ENCODE assay signal across 15 cellular contexts in genomic region chr13:44159633-44160279, GRCh38.
DNase-seq lines count a peak whose midpoint lies in the region; TF ChIP-seq lines count a peak whose summit lies in the region.
"Had no signal": no experiment of that assay in that cellular context is flagged by ENCODE, and none has a peak within 500 bp of the region (broad histone marks: within the 10 kb centered on the region; RNA-seq: fewer than 3 reads in every experiment).

No MANE protein-coding gene starts in this region.

- H3K36me3 Mint-ChIP-seq in brain = no peaks in the 10 kb centered on the region
- H3K36me3 Mint-ChIP-seq: CD4-positive, CD25-positive, alpha-beta regulatory T cell; stimulated activated memory B cell treated with anti-CD40 and anti-IgM and Interleukin-4, amounts not matched to agents 10 μg/mL and 1 μg/mL and 100 μg/mL, for 72 hours had no signal

- H3K4me3 Mint-ChIP-seq in brain = no peak overlapping the region
- H3K4me3 Mint-ChIP-seq: activated T-helper 1 cell treated with anti-CD3 and anti-CD28 coated beads, Interleukin-12 subunit alpha, Interleukin-12 subunit beta, Interleukin-2, Interleukin-4 antibody, amounts not matched to agents 30 ng/mL and 10 ng/mL and 1 ng/mL, durations not matched to agents 14 hours and 24 hours and 36 hours; CD4-positive, CD25-positive, alpha-beta regulatory T cell; stimulated activated memory B cell treated with anti-CD40 and anti-IgM and Interleukin-4, amounts not matched to agents 10 μg/mL and 1 μg/mL and 100 μg/mL, for 72 hours; T-helper 2 cell treated with Interferon-gamma antibody and Interleukin-4, amounts not matched to agents 5 μg/mL and 100 μg/mL, for 36 hours had no signal

- peaks cover 16% of the 10 kb centered on the region for H3K27me3 Mint-ChIP-seq in brain
- H3K27me3 Mint-ChIP-seq: CD4-positive, CD25-positive, alpha-beta regulatory T cell had no signal

- H3K4me3 ChIP-seq in MG63 (no peak overlapping the region), tibial artery (no peak overlapping the region)
- H3K4me3 ChIP-seq: body of pancreas had no signal

- peaks cover 45% of the 10 kb centered on the region for H3K4me1 Mint-ChIP-seq in brain
- H3K4me1 Mint-ChIP-seq: CD4-positive, CD25-positive, alpha-beta regulatory T cell; stimulated activated memory B cell treated with anti-CD40 and anti-IgM and Interleukin-4, amounts not matched to agents 10 μg/mL and 1 μg/mL and 100 μg/mL, for 72 hours had no signal

- DNase-seq in MG63 (peak; percentile 84), kidney tubule cell (ENCODE audit: low spot score) (peak; percentile 34), tibial artery (no peak), nucleus accumbens (lab: John Stamatoyannopoulos, UW) (no peak), NCI-H2171 (lab: John Stamatoyannopoulos, UW) (no peak)
- DNase-seq in activated CD4-positive, CD25-positive, alpha-beta regulatory T cell treated with anti-CD3 and anti-CD28 coated beads, Interleukin-2, amount 50 U/mL, for 72 hours = no peak
- DNase-seq: activated CD4-positive, alpha-beta T cell treated with anti-CD3 and anti-CD28 coated beads, Interleukin-2, amount 50 U/mL, for 1 hour; body of pancreas; CD4-positive, CD25-positive, alpha-beta regulatory T cell; NCI-H524 treated with DMSO at 0.1 percent for 48 hours; stimulated activated CD4-positive, alpha-beta T cell treated with anti-CD3 and anti-CD28 coated beads, Interleukin-4, amount 100 ng/mL, for 1 hour had no signal

- no peak for TF ChIP-seq CTCF in brain (conservative IDR thresholded peaks at IDR 0.05)
- TF ChIP-seq CTCF in tibial artery (IDR thresholded peaks at IDR 0.05) = no peak

- H3K9me3 ChIP-seq in MG63 (peaks cover 7% of the 10 kb centered on the region), tibial artery (no peaks in the 10 kb centered on the region)
- H3K9me3 ChIP-seq: body of pancreas had no signal

- H3K27me3 ChIP-seq in MG63 (no peaks in the 10 kb centered on the region), tibial artery (no peaks in the 10 kb centered on the region)
- H3K27me3 ChIP-seq: body of pancreas had no signal

- H3K27ac Mint-ChIP-seq in brain = peak overlapping the region in 3 of 5 experiments; percentile 15 to 49 (median 48)
- H3K27ac Mint-ChIP-seq: activated T-helper 1 cell treated with anti-CD3 and anti-CD28 coated beads, Interleukin-12 subunit alpha, Interleukin-12 subunit beta, Interleukin-2, Interleukin-4 antibody, amounts not matched to agents 30 ng/mL and 10 ng/mL and 1 ng/mL, durations not matched to agents 14 hours and 24 hours and 36 hours; CD4-positive, CD25-positive, alpha-beta regulatory T cell; stimulated activated memory B cell treated with anti-CD40 and anti-IgM and Interleukin-4, amounts not matched to agents 10 μg/mL and 1 μg/mL and 100 μg/mL, for 72 hours; T-helper 2 cell treated with Interferon-gamma antibody and Interleukin-4, amounts not matched to agents 5 μg/mL and 100 μg/mL, for 36 hours had no signal

- intact Hi-C loops in tibial artery (cut with DNase I; ENCODE audit: low total_unique reads) = loop anchor here (5.0 kb wide), 2 partner anchors 58 to 78 kb away; no protein-coding TSS in a partner anchor

- H3K36me3 ChIP-seq in MG63 (no peaks in the 10 kb centered on the region), tibial artery (no peaks in the 10 kb centered on the region)

- peaks cover 0 to 3% (median 0%) of the 10 kb centered on the region in 5 experiments for H3K9me3 Mint-ChIP-seq in brain
- H3K9me3 Mint-ChIP-seq: activated T-helper 1 cell treated with anti-CD3 and anti-CD28 coated beads, Interleukin-12 subunit alpha, Interleukin-12 subunit beta, Interleukin-2, Interleukin-4 antibody, amounts not matched to agents 30 ng/mL and 10 ng/mL and 1 ng/mL, durations not matched to agents 14 hours and 24 hours and 36 hours; stimulated activated memory B cell treated with anti-CD40 and anti-IgM and Interleukin-4, amounts not matched to agents 10 μg/mL and 1 μg/mL and 100 μg/mL, for 72 hours; T-helper 2 cell treated with Interferon-gamma antibody and Interleukin-4, amounts not matched to agents 5 μg/mL and 100 μg/mL, for 36 hours had no signal

- H3K4me1 ChIP-seq in tibial artery = peaks cover 4 to 71% (median 68%) of the 10 kb centered on the region in 4 donors

- peak overlapping the region; percentile 90 to 91 for H3K27ac ChIP-seq in tibial artery
- H3K27ac ChIP-seq: body of pancreas had no signal

Comparison
In these comparisons a context has a peak if more than half of its experiments do, and no peak if none do; other contexts are left out.
1. DNase-seq: peak in MG63 (single experiment) and kidney tubule cell (single experiment); none in tibial artery (0 of 2), activated CD4-positive, CD25-positive, alpha-beta regulatory T cell treated with anti-CD3 and anti-CD28 coated beads, Interleukin-2, amount 50 U/mL, for 72 hours (single experiment), nucleus accumbens (0 of 56) and NCI-H2171 (single experiment).